9 cellular contexts compared by ENCODE assay signal in the genomic region with DNA sequence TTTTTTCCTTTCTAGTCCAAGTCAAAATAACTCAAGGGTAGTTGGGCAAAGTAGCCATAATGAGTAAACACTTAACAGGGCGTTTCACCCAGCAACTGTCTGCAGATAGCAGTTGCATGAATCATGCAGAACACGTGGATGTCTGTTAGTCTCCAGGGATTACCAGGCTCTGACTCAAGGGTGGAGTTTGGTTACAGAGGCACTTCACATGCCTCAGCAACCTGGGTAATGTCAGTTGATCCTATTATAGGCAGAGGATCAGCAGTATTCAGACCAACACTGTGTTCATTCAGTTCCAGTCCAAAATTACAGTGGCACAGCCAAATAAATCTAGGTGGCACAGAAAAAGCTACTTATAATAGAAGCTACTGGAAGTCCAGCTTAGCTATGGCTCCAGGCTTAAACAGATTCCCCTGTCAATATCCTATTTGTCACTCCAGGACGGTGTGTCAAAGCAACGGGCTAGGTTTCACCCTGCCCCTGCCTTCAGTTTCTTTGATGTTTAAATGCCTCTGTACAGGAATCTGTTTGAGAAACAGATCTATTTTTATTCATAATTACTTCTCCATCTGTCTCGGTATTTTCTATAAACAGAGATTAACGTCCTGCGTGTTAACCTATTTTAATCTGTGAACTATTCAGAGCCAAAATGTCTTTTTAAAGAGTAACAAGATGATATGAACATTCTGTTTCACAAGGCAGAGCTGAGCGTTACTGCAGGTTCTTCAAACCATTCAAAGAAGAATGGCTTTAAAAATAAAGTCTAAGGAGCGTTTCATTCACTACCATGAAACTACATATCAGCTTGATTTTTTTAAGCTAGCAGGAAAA.
DNase-seq lines count a peak whose midpoint lies in the region; ATAC-seq and TF ChIP-seq lines count a peak whose summit lies in the region.
"Had no signal": no experiment of that assay in that cellular context is flagged by ENCODE, and none has a peak within 500 bp of the region (broad histone marks: within the 10 kb centered on the region; RNA-seq: fewer than 3 reads in every experiment).

No MANE protein-coding gene starts in this region.

- H3K27ac ChIP-seq in left ventricle myocardium inferior (replicated peaks) (peak overlapping the region; percentile 99), skeletal muscle tissue (ENCODE audit: low read depth, low read length) (peak overlapping the region; percentile 98)
- H3K27ac ChIP-seq: HL-60 had no signal

- no peak overlapping the region for H3K4me3 ChIP-seq in GM12865 (ENCODE audit: low read depth, low read length)
- peak overlapping the region; percentile 30 for H3K4me3 ChIP-seq in adipocyte (ENCODE audit: low read length)
- H3K4me3 ChIP-seq in left ventricle myocardium inferior, result peak overlapping the region; percentile 41
- peak overlapping the region in 1 of 3 donors; percentile 25 for H3K4me3 ChIP-seq in skeletal muscle tissue (ENCODE audit: low read length in 3 of 3)

- no peaks in the 10 kb centered on the region for H3K27me3 ChIP-seq in adipocyte (replicated peaks; ENCODE audit: control insufficient read depth, insufficient read depth, low read length)
- no peaks in the 10 kb centered on the region for H3K27me3 ChIP-seq in left ventricle myocardium inferior (ENCODE audit: low read depth)
- no peaks in the 10 kb centered on the region for H3K27me3 ChIP-seq in skeletal muscle tissue (ENCODE audit: control insufficient read depth in 3 of 3, insufficient read depth in 3 of 3, low read length in 3 of 3)

- H3K9me3 ChIP-seq in adipocyte (ENCODE audit: control insufficient read depth, low read length) (peaks cover 2% of the 10 kb centered on the region), left ventricle myocardium inferior (replicated peaks) (peaks cover 2% of the 10 kb centered on the region), skeletal muscle tissue (ENCODE audit: control insufficient read depth in 3 of 3, low read length in 3 of 3) (no peaks in the 10 kb centered on the region)

- intact Hi-C loops in left ventricle myocardium inferior (cut with micrococcal nuclease), result loop anchor here (10.0 kb wide), 1 partner anchor 101 kb away; no protein-coding TSS in a partner anchor

- TF ChIP-seq CTCF in GM12865 (IDR thresholded peaks at IDR 0.05; ENCODE audit: insufficient read depth, low read depth, low read length, missing control alignments) (no peak), left ventricle myocardium inferior (IDR thresholded peaks at IDR 0.05; ENCODE audit: borderline replicate concordance) (no peak)

- H3K36me3 ChIP-seq in adipocyte (ENCODE audit: control insufficient read depth, insufficient read depth, low read length, severe bottlenecking), result no peaks in the 10 kb centered on the region
- H3K36me3 ChIP-seq in left ventricle myocardium inferior, result no peaks in the 10 kb centered on the region
- H3K36me3 ChIP-seq in skeletal muscle tissue (ENCODE audit: control insufficient read depth in 3 of 3, insufficient read depth in 3 of 3, low read length in 3 of 3), result no peaks in the 10 kb centered on the region

- ATAC-seq in HG02981 (IDR thresholded peaks at IDR 0.05; ENCODE audit: unreplicated experiment) (peak; percentile 92), HG02870 (IDR thresholded peaks at IDR 0.05; ENCODE audit: unreplicated experiment) (no peak)

- DNase-seq in 8988T (peak; percentile 37), GM12865 (ENCODE audit: low read depth) (peak; percentile 26), NCI-H2107 (lab: John Stamatoyannopoulos, UW) (peak; percentile 33), adipocyte (ENCODE audit: low read depth) (peak; percentile 97), left ventricle myocardium inferior (peak; percentile 29)

- peak overlapping the region; percentile 94 for H3K9ac ChIP-seq in adipocyte (ENCODE audit: low read length)
- H3K9ac ChIP-seq in skeletal muscle tissue (ENCODE audit: low read depth in 1 of 3, low read length in 3 of 3), result peak overlapping the region; percentile 66 to 86 (median 73)

- peaks cover 55% of the 10 kb centered on the region for H3K4me1 ChIP-seq in adipocyte (ENCODE audit: control insufficient read depth, insufficient read depth, low read length)
- peaks cover 55% of the 10 kb centered on the region for H3K4me1 ChIP-seq in left ventricle myocardium inferior
- peaks cover 31 to 32% (median 32%) of the 10 kb centered on the region in 3 donors for H3K4me1 ChIP-seq in skeletal muscle tissue (ENCODE audit: control insufficient read depth in 3 of 3, insufficient read depth in 3 of 3, low read length in 3 of 3)

Comparison
In these comparisons a context has a peak if more than half of its experiments do, and no peak if none do; other contexts are left out.
1. DNase-seq: peak in every context shown above with its lines; median percentile 97 in adipocyte; 37 in 8988T; 33 in NCI-H2107; 29 in left ventricle myocardium inferior; 26 in GM12865.